In genomic region chr1:7589080-7589735, GRCh38 we compare ENCODE assay signal across 24 cellular contexts.
DNase-seq lines count a peak whose midpoint lies in the region; ATAC-seq and TF ChIP-seq lines count a peak whose summit lies in the region.
"Had no signal": no experiment of that assay in that cellular context is flagged by ENCODE, and none has a peak within 500 bp of the region (broad histone marks: within the 10 kb centered on the region; RNA-seq: fewer than 3 reads in every experiment).

No MANE protein-coding gene starts in this region.

- peaks cover 2% of the 10 kb centered on the region for H3K27me3 Mint-ChIP-seq in glutamatergic neuron (ENCODE audit: unreplicated experiment)

- TF ChIP-seq POLR2A in suprapubic skin (IDR thresholded peaks at IDR 0.05), result no peak

- no peak overlapping the region for H4K91ac ChIP-seq in neuronal stem cell (ENCODE audit: low read depth, low read length, poor library complexity)

- ATAC-seq in activated CD4-positive, CD25-positive, alpha-beta regulatory T cell treated with anti-CD3 and anti-CD28 coated beads, Interleukin-2, amount 50 U/mL, for 24 hours, result no peak
- ATAC-seq in RWPE2 (ENCODE audit: low read depth) (no peak), GM21576 (IDR thresholded peaks at IDR 0.05; ENCODE audit: unreplicated experiment) (no peak)
- ATAC-seq: CD8-positive, alpha-beta T cell; HCT116 had no signal

- H3K4ac ChIP-seq in neuronal stem cell (ENCODE audit: low read length), result no peak overlapping the region

- H2AFZ ChIP-seq in neuronal stem cell (ENCODE audit: low read length), result no peak overlapping the region
- H2AFZ ChIP-seq: PC-9 had no signal

- H3K4me1 Mint-ChIP-seq in glutamatergic neuron (ENCODE audit: low read depth, unreplicated experiment), result peaks cover 7% of the 10 kb centered on the region
- H3K4me1 Mint-ChIP-seq: B cell, IgD-negative memory B cell had no signal

- H2BK120ac ChIP-seq in neuronal stem cell (ENCODE audit: low read depth, low read length), result no peak overlapping the region

- H3K27ac Mint-ChIP-seq in glutamatergic neuron (ENCODE audit: unreplicated experiment), result no peak overlapping the region
- H3K27ac Mint-ChIP-seq: B cell; CD8-positive, alpha-beta T cell; IgD-negative memory B cell had no signal

- H2BK5ac ChIP-seq in neuronal stem cell (ENCODE audit: low read length), result no peak overlapping the region

- H3K9me3 ChIP-seq in RWPE2 (ENCODE audit: severe bottlenecking) (no peaks in the 10 kb centered on the region), neuronal stem cell (replicated peaks in 1 of 2; ENCODE audit: control insufficient read depth in 2 of 2, insufficient read depth in 1 of 2, low read depth in 1 of 2, low read length in 2 of 2) (no peaks in the 10 kb centered on the region), suprapubic skin (no peaks in the 10 kb centered on the region)
- H3K9me3 ChIP-seq: Caco-2 had no signal

- no peak overlapping the region for H3K9ac ChIP-seq in neuronal stem cell (ENCODE audit: low read depth, low read length, poor library complexity)
- H3K9ac ChIP-seq: KMS-11 had no signal

- peak overlapping the region; percentile 9 for H3K14ac ChIP-seq in neuronal stem cell (ENCODE audit: low read length)

- peak; percentile 9 for DNase-seq in activated CD4-positive, CD25-positive, alpha-beta regulatory T cell treated with anti-CD3 and anti-CD28 coated beads, Interleukin-2, amount 50 U/mL, for 72 hours
- peak; percentile 25 for DNase-seq in RWPE2 (ENCODE audit: low spot score)
- no peak for DNase-seq in neuronal stem cell (ENCODE audit: low spot score)
- DNase-seq in suprapubic skin (ENCODE audit: low spot score in 2 of 2), result peak; percentile 16 to 60
- DNase-seq in glutamatergic neuron, result no peak
- DNase-seq: CD8-positive, alpha-beta T cell; NCI-H1048; NCI-H1417 treated with DMSO at 0.1 percent for 48 hours; NCI-H1694 treated with DMSO at 0.1 percent for 48 hours; NCI-H2081; NCI-H2227 treated with DMSO at 0.1 percent for 48 hours; NCI-H526 treated with DMSO at 0.1 percent for 48 hours; PC-9; RPMI8226; SHP77 treated with DMSO at 0.1 percent for 48 hours had no signal

- H3K23ac ChIP-seq in neuronal stem cell (ENCODE audit: low read depth, low read length, poor library complexity), result peak overlapping the region; percentile 9

- H3K27ac ChIP-seq in RWPE2 (ENCODE audit: poor library complexity, severe bottlenecking), result no peak overlapping the region
- no peak overlapping the region for H3K27ac ChIP-seq in neuronal stem cell (replicated peaks; ENCODE audit: low read length)
- H3K27ac ChIP-seq in suprapubic skin, result no peak overlapping the region
- H3K27ac ChIP-seq: 22Rv1, C4-2B, KMS-11, PC-9 had no signal

- peak overlapping the region; percentile 32 for H3K18ac ChIP-seq in neuronal stem cell (ENCODE audit: low read length)

- H3K79me1 ChIP-seq in neuronal stem cell (ENCODE audit: low read depth, low read length), result no peaks in the 10 kb centered on the region

- H3K4me1 ChIP-seq in RWPE2 (ENCODE audit: insufficient read depth, poor library complexity, severe bottlenecking) (no peaks in the 10 kb centered on the region), neuronal stem cell (ENCODE audit: control insufficient read depth in 2 of 2, insufficient read depth in 1 of 2, low read depth in 1 of 2, low read length in 2 of 2) (peaks cover 0 to 2% of the 10 kb centered on the region in 2 donors), suprapubic skin (no peaks in the 10 kb centered on the region)
- H3K4me1 ChIP-seq: Caco-2 had no signal

- H3K27me3 ChIP-seq in RWPE2 (ENCODE audit: insufficient read depth, poor library complexity, severe bottlenecking) (no peaks in the 10 kb centered on the region), neuronal stem cell (ENCODE audit: control insufficient read depth in 3 of 3, insufficient read depth in 3 of 3, low read depth in 1 of 3, low read length in 3 of 3) (peaks cover 0 to 51% (median 0%) of the 10 kb centered on the region in 3 experiments), suprapubic skin (no peaks in the 10 kb centered on the region)

- TF ChIP-seq CTCF in RWPE2 (IDR thresholded peaks at IDR 0.05; ENCODE audit: poor library complexity, severe bottlenecking), result no peak
- TF ChIP-seq CTCF in suprapubic skin (IDR thresholded peaks at IDR 0.05), result no peak
- TF ChIP-seq CTCF in glutamatergic neuron (IDR thresholded peaks at IDR 0.05; ENCODE audit: partially characterized antibody, unreplicated experiment), result no peak

- H2AK5ac ChIP-seq in neuronal stem cell (ENCODE audit: low read depth, low read length), result no peak overlapping the region

- H3K4me3 Mint-ChIP-seq in glutamatergic neuron (ENCODE audit: unreplicated experiment), result no peak overlapping the region
- H3K4me3 Mint-ChIP-seq: B cell; CD8-positive, alpha-beta T cell; IgD-negative memory B cell had no signal

- H3K36me3 ChIP-seq in RWPE2 (ENCODE audit: low read depth), result no peaks in the 10 kb centered on the region
- H3K36me3 ChIP-seq in neuronal stem cell (replicated peaks in 1 of 2; ENCODE audit: control insufficient read depth in 2 of 2, insufficient read depth in 2 of 2, low read length in 2 of 2), result no peaks in the 10 kb centered on the region
- H3K36me3 ChIP-seq in suprapubic skin, result no peaks in the 10 kb centered on the region

- WGBS in neuronal stem cell (ENCODE audit: extremely low coverage in 2 of 2, insufficient read length in 2 of 2, insufficient replicate concordance in 1 of 2), 2 donors, result no CpG with 5 or more reads among the region's 14 CpGs
- 91% methylated on average over 14 of the region's 14 CpGs for WGBS in suprapubic skin

- no peaks in the 10 kb centered on the region for H3K36me3 Mint-ChIP-seq in glutamatergic neuron (ENCODE audit: unreplicated experiment)
- H3K36me3 Mint-ChIP-seq: CD8-positive, alpha-beta T cell had no signal

- no peak overlapping the region for H3K4me2 ChIP-seq in neuronal stem cell (ENCODE audit: insufficient read depth, low read length, poor library complexity, severe bottlenecking)
- H3K4me2 ChIP-seq: KMS-11, PC-9 had no signal

- peaks cover 2% of the 10 kb centered on the region for H3K9me3 Mint-ChIP-seq in glutamatergic neuron (ENCODE audit: unreplicated experiment)
- H3K9me3 Mint-ChIP-seq: CD8-positive, alpha-beta T cell; IgD-negative memory B cell had no signal

- H3K4me3 ChIP-seq in RWPE2 (ENCODE audit: severe bottlenecking) (no peak overlapping the region), neuronal stem cell (ENCODE audit: low read length in 2 of 2) (no peak overlapping the region), suprapubic skin (no peak overlapping the region)
- H3K4me3 ChIP-seq: PC-9 had no signal

- H4K8ac ChIP-seq in neuronal stem cell (ENCODE audit: low read depth, low read length), result no peak overlapping the region

- TF ChIP-seq EP300 in suprapubic skin (IDR thresholded peaks at IDR 0.05), result no peak

- no peak overlapping the region for H2BK15ac ChIP-seq in neuronal stem cell (ENCODE audit: low read length)

- no peak overlapping the region for H2BK12ac ChIP-seq in neuronal stem cell (ENCODE audit: low read length)

Comparison
In these comparisons a context has a peak if more than half of its experiments do, and no peak if none do; other contexts are left out.
1. DNase-seq: peak in activated CD4-positive, CD25-positive, alpha-beta regulatory T cell treated with anti-CD3 and anti-CD28 coated beads, Interleukin-2, amount 50 U/mL, for 72 hours (single experiment), RWPE2 (single experiment) and suprapubic skin (2 of 2); none in neuronal stem cell (single experiment) and glutamatergic neuron (single experiment).